Comparison of ENCODE assay signal across 10 cellular contexts in genomic region chr1:116754203-116754977, GRCh38. TPM values are rescaled to one million over a fixed set of nuclear protein-coding genes. Genes with fewer than 3 reads are reported as not detected.
A peak's percentile ranks its signal among the peaks of the same experiment; 100 is the strongest.
DNase-seq lines count a peak whose midpoint lies in the region; ATAC-seq, FAIRE-seq and TF ChIP-seq lines count a peak whose summit lies in the region.
"Had no signal": no experiment of that assay in that cellular context is flagged by ENCODE, and none has a peak within 500 bp of the region (broad histone marks: within the 10 kb centered on the region; RNA-seq: fewer than 3 reads in every experiment).

A gene with protein sequence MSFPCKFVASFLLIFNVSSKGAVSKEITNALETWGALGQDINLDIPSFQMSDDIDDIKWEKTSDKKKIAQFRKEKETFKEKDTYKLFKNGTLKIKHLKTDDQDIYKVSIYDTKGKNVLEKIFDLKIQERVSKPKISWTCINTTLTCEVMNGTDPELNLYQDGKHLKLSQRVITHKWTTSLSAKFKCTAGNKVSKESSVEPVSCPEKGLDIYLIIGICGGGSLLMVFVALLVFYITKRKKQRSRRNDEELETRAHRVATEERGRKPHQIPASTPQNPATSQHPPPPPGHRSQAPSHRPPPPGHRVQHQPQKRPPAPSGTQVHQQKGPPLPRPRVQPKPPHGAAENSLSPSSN (plus strand): TSS chr1:116754430. CDS start chr1:116754493, 63 bp downstream.

- H3K4me3 ChIP-seq in gastrocnemius medialis (no peak within 1 kb of the TSS), kidney (ENCODE audit: low read length in 2 of 2) (no peak within 1 kb of the TSS)
- H3K4me3 ChIP-seq: hepatocyte, sigmoid colon had no signal

- in situ Hi-C loops in gastrocnemius medialis (cut with MboI; ENCODE audit: low sequenced_read_pairs in 4 of 4): no loop called here

- H3K9me3 Mint-ChIP-seq in central memory CD8-positive, alpha-beta T cell: no peaks in the 10 kb centered on the region

- intact Hi-C loops in gastrocnemius medialis (cut with DNase I; ENCODE audit: low total_unique reads) (no loop called here), kidney (cut with DNase I) (no loop called here)

- TF ChIP-seq CTCF in gastrocnemius medialis (IDR thresholded peaks at IDR 0.05 in 4 of 5, conservative IDR thresholded peaks at IDR 0.05 in 1 of 5) (no peak), omental fat pad (IDR thresholded peaks at IDR 0.05) (no peak), kidney (IDR thresholded peaks at IDR 0.05; ENCODE audit: borderline replicate concordance, extremely low read depth, insufficient read depth) (no peak)

- H3K27ac ChIP-seq in gastrocnemius medialis (no peak within 1 kb of the TSS), kidney (ENCODE audit: low read depth in 2 of 2, low read length in 2 of 2) (no peak within 1 kb of the TSS)
- H3K27ac ChIP-seq: hepatocyte, sigmoid colon had no signal

- no peak within 1 kb of the TSS for H3K9ac ChIP-seq in kidney (ENCODE audit: low read length in 2 of 2)

- ATAC-seq in central memory CD8-positive, alpha-beta T cell (replicated peaks; ENCODE audit: extremely low read depth, poor library complexity, severe bottlenecking): peak; percentile 82
- ATAC-seq in gastrocnemius medialis: no peak
- no peak for ATAC-seq in omental fat pad (ENCODE audit: low FRiP score)

- H3K9me3 ChIP-seq in gastrocnemius medialis (no peaks in the 10 kb centered on the region), kidney (ENCODE audit: control insufficient read depth in 1 of 2, low read length in 2 of 2) (peaks cover 0 to under 1% of the 10 kb centered on the region in 2 donors)
- H3K9me3 ChIP-seq: sigmoid colon had no signal

- peak in 1 of 2 donors; percentile 17 for TF ChIP-seq POLR2A in gastrocnemius medialis (IDR thresholded peaks at IDR 0.05)

- H3K27me3 Mint-ChIP-seq in central memory CD8-positive, alpha-beta T cell: no peaks in the 10 kb centered on the region

- H3K27ac Mint-ChIP-seq in central memory CD8-positive, alpha-beta T cell (ENCODE audit: low read depth): peak within 1 kb of the TSS; percentile 98

- H3K4me1 ChIP-seq in gastrocnemius medialis: no peaks in the 10 kb centered on the region
- H3K4me1 ChIP-seq in kidney (ENCODE audit: control insufficient read depth in 1 of 2, insufficient read depth in 1 of 2, low read depth in 1 of 2, low read length in 2 of 2): no peaks in the 10 kb centered on the region
- H3K4me1 ChIP-seq: sigmoid colon had no signal

- peaks cover 53% of the 10 kb centered on the region for H3K4me1 Mint-ChIP-seq in central memory CD8-positive, alpha-beta T cell

- H3K36me3 Mint-ChIP-seq in central memory CD8-positive, alpha-beta T cell (ENCODE audit: insufficient read depth): peaks cover 40% of the 10 kb centered on the region

- peak; percentile 41 for DNase-seq in MV-4-11 (lab: John Stamatoyannopoulos, UW)
- peak; percentile 73 for DNase-seq in activated CD4-positive, alpha-beta T cell treated with anti-CD3 and anti-CD28 coated beads for 48 hours
- no peak for DNase-seq in central memory CD8-positive, alpha-beta T cell (ENCODE audit: low spot score in 2 of 2)
- peak; percentile 63 for DNase-seq in stimulated activated CD4-positive, alpha-beta T cell treated with anti-CD3 and anti-CD28 coated beads, Interleukin-4, amount 100 ng/mL, for 24 hours
- no peak for DNase-seq in gastrocnemius medialis
- no peak for DNase-seq in NCI-H510A (lab: John Stamatoyannopoulos, UW)
- DNase-seq in omental fat pad (ENCODE audit: low spot score): no peak
- no peak for DNase-seq in kidney
- DNase-seq: sigmoid colon had no signal

- no peak for FAIRE-seq in kidney (lab: Jason Lieb, UNC)

- peak within 1 kb of the TSS; percentile 96 for H3K4me3 Mint-ChIP-seq in central memory CD8-positive, alpha-beta T cell

- H3K36me3 ChIP-seq in gastrocnemius medialis (no peaks in the 10 kb centered on the region), kidney (ENCODE audit: control insufficient read depth in 1 of 2, insufficient read depth in 2 of 2, low read length in 2 of 2) (no peaks in the 10 kb centered on the region)
- H3K36me3 ChIP-seq: sigmoid colon had no signal

- no peaks in the 10 kb centered on the region for H3K27me3 ChIP-seq in gastrocnemius medialis
- H3K27me3 ChIP-seq: hepatocyte, sigmoid colon had no signal

RNA-seq across cellular contexts. Expression of the gene that starts here (rescaled TPM):
- total RNA-seq in gastrocnemius medialis (under 1 TPM in 1 of 4 donors, not detected in 3; 0.16 TPM), omental fat pad (1 to 10 TPM; 1.8 to 3.4 (median 2.6) TPM), kidney (12.1 TPM)
- polyA plus RNA-seq in kidney (ENCODE audit: insufficient read depth, low read depth, low replicate concordance): 0.97 TPM

Comparison
In these comparisons a context has a peak if more than half of its experiments do, and no peak if none do; other contexts are left out.
1. DNase-seq: peak in MV-4-11 (single experiment), activated CD4-positive, alpha-beta T cell treated with anti-CD3 and anti-CD28 coated beads for 48 hours (single experiment) and stimulated activated CD4-positive, alpha-beta T cell treated with anti-CD3 and anti-CD28 coated beads, Interleukin-4, amount 100 ng/mL, for 24 hours (single experiment); none in central memory CD8-positive, alpha-beta T cell (0 of 2), gastrocnemius medialis (0 of 2), NCI-H510A (single experiment), omental fat pad (single experiment) and kidney (single experiment).